Comparison of ENCODE assay signal across 23 cellular contexts in the genomic region with DNA sequence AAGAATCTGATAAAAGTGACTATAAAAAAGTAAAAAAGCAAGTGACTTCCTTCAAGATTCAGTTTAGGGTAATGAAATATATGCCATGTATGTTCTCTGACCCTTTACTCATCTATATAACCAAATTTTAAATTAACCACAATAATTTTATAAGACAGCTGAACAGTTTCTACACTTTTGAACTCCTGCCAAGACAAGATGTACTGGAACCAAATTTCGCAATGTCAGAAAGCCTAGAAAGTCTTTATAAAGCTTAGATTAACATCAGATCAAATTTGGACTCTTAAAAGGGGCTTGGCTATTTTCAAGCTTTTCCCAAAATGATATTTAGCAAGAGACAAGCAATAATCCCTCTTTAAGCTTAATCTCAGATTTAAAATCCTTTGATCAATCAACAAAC.
"Had no signal": no experiment of that assay in that cellular context is flagged by ENCODE, and none has a peak within 500 bp of the region (broad histone marks: within the 10 kb centered on the region; RNA-seq: fewer than 3 reads in every experiment).

No MANE protein-coding gene starts in this region.

- ATAC-seq: activated CD8-positive, alpha-beta T cell treated with anti-CD3 and anti-CD28 coated beads for 36 hours; activated T-helper 17 cell treated with anti-CD3 and anti-CD28 coated beads, Interleukin-2, amount 50 U/mL, for 72 hours; gastrocnemius medialis; mucosa of descending colon; stimulated activated naive CD8-positive, alpha-beta T cell treated with anti-CD3 and anti-CD28 coated beads, Interleukin-15, Interleukin-2, amounts not matched to agents 100 U/mL and 50 U/mL, for 24 hours had no signal

- H3K4me3 Mint-ChIP-seq: activated CD4-positive, alpha-beta T cell treated with anti-CD3 and anti-CD28 coated beads, Interleukin-2, amount 10 ng/mL, durations not matched to agents 24 days and 14 days; activated CD8-positive, alpha-beta T cell treated with anti-CD3 and anti-CD28 coated beads for 36 hours; activated naive CD8-positive, alpha-beta T cell treated with anti-CD3 and anti-CD28 coated beads, Interleukin-2, amount 10 ng/mL, durations not matched to agents 7 days and 5 days; activated T-helper 17 cell treated with anti-CD3 and anti-CD28 coated beads, Interleukin-2, amount 50 U/mL, for 72 hours; dendritic cell treated with granulocyte-macrophage colony-stimulating factor and Interleukin-4, amounts not matched to agents 40 ng/mL and 50 ng/mL, for 4 days; memory B cell; naive B cell; neural crest cell had no signal

- H3K27ac Mint-ChIP-seq: activated CD4-positive, alpha-beta T cell treated with anti-CD3 and anti-CD28 coated beads, Interleukin-2, amount 10 ng/mL, durations not matched to agents 24 days and 14 days; activated CD8-positive, alpha-beta T cell treated with anti-CD3 and anti-CD28 coated beads for 36 hours; activated naive CD8-positive, alpha-beta T cell treated with anti-CD3 and anti-CD28 coated beads, Interleukin-2, amount 10 ng/mL, durations not matched to agents 7 days and 5 days; activated T-helper 17 cell treated with anti-CD3 and anti-CD28 coated beads, Interleukin-2, amount 50 U/mL, for 72 hours; dendritic cell treated with granulocyte-macrophage colony-stimulating factor and Interleukin-4, amounts not matched to agents 40 ng/mL and 50 ng/mL, for 4 days; memory B cell; naive B cell had no signal

- H3K27ac ChIP-seq: brain microvascular endothelial cell, gastrocnemius medialis, left ventricle myocardium inferior, tibial artery had no signal

- H3K36me3 Mint-ChIP-seq: activated naive CD8-positive, alpha-beta T cell treated with anti-CD3 and anti-CD28 coated beads, Interleukin-2, amount 10 ng/mL, durations not matched to agents 7 days and 5 days; memory B cell; naive B cell had no signal

- H3K9me3 ChIP-seq: gastrocnemius medialis, left ventricle myocardium inferior, mucosa of descending colon, tibial artery had no signal

- DNase-seq: activated CD4-positive, alpha-beta T cell treated with anti-CD3 and anti-CD28 coated beads, Interleukin-2, amount 10 ng/mL, durations not matched to agents 24 days and 14 days; activated CD4-positive, CD25-positive, alpha-beta regulatory T cell; activated CD8-positive, alpha-beta T cell treated with anti-CD3 and anti-CD28 coated beads for 36 hours; activated naive CD4-positive, alpha-beta T cell treated with Interleukin-2 at 50 U/mL for 16 hours; activated naive CD8-positive, alpha-beta T cell treated with anti-CD3 and anti-CD28 coated beads, Interleukin-2, amount 10 ng/mL, durations not matched to agents 7 days and 5 days; activated T-cell treated with anti-CD3 and anti-CD28 coated beads, Interleukin-2, amount 50 U/mL, for 1 hour; anterior cingulate cortex; brain microvascular endothelial cell; effector memory CD4-positive, alpha-beta T cell; gastrocnemius medialis; head of caudate nucleus; left ventricle myocardium inferior; mucosa of descending colon; naive B cell; stimulated activated CD4-positive, alpha-beta T cell treated with anti-CD3 and anti-CD28 coated beads, Interleukin-2, amount 100 ng/mL, for 24 hours; stimulated activated naive CD8-positive, alpha-beta T cell treated with anti-CD3 and anti-CD28 coated beads, Interleukin-15, Interleukin-2, amounts not matched to agents 100 U/mL and 50 U/mL, for 24 hours; substantia nigra; T1000; tibial artery had no signal

- H3K4me3 ChIP-seq: gastrocnemius medialis, left ventricle myocardium inferior, mucosa of descending colon, tibial artery had no signal

- H3K9me3 Mint-ChIP-seq: activated CD4-positive, alpha-beta T cell treated with anti-CD3 and anti-CD28 coated beads, Interleukin-2, amount 10 ng/mL, durations not matched to agents 24 days and 14 days; dendritic cell treated with granulocyte-macrophage colony-stimulating factor and Interleukin-4, amounts not matched to agents 40 ng/mL and 50 ng/mL, for 4 days; memory B cell; neural crest cell had no signal

- H3K36me3 ChIP-seq: brain microvascular endothelial cell, gastrocnemius medialis, left ventricle myocardium inferior, tibial artery had no signal

- H3K27me3 Mint-ChIP-seq: activated CD4-positive, alpha-beta T cell treated with anti-CD3 and anti-CD28 coated beads, Interleukin-2, amount 10 ng/mL, durations not matched to agents 24 days and 14 days; activated CD8-positive, alpha-beta T cell treated with anti-CD3 and anti-CD28 coated beads for 36 hours; activated naive CD8-positive, alpha-beta T cell treated with anti-CD3 and anti-CD28 coated beads, Interleukin-2, amount 10 ng/mL, durations not matched to agents 7 days and 5 days; activated T-helper 17 cell treated with anti-CD3 and anti-CD28 coated beads, Interleukin-2, amount 50 U/mL, for 72 hours; dendritic cell treated with granulocyte-macrophage colony-stimulating factor and Interleukin-4, amounts not matched to agents 40 ng/mL and 50 ng/mL, for 4 days; memory B cell; naive B cell had no signal

- H3K4me1 Mint-ChIP-seq: activated CD4-positive, alpha-beta T cell treated with anti-CD3 and anti-CD28 coated beads, Interleukin-2, amount 10 ng/mL, durations not matched to agents 24 days and 14 days; activated naive CD8-positive, alpha-beta T cell treated with anti-CD3 and anti-CD28 coated beads, Interleukin-2, amount 10 ng/mL, durations not matched to agents 7 days and 5 days; activated T-helper 17 cell treated with anti-CD3 and anti-CD28 coated beads, Interleukin-2, amount 50 U/mL, for 72 hours; memory B cell; naive B cell; neural crest cell had no signal

- H3K4me1 ChIP-seq: gastrocnemius medialis, tibial artery had no signal

- H3K27me3 ChIP-seq: brain microvascular endothelial cell, gastrocnemius medialis, tibial artery had no signal
